In the genomic region with DNA sequence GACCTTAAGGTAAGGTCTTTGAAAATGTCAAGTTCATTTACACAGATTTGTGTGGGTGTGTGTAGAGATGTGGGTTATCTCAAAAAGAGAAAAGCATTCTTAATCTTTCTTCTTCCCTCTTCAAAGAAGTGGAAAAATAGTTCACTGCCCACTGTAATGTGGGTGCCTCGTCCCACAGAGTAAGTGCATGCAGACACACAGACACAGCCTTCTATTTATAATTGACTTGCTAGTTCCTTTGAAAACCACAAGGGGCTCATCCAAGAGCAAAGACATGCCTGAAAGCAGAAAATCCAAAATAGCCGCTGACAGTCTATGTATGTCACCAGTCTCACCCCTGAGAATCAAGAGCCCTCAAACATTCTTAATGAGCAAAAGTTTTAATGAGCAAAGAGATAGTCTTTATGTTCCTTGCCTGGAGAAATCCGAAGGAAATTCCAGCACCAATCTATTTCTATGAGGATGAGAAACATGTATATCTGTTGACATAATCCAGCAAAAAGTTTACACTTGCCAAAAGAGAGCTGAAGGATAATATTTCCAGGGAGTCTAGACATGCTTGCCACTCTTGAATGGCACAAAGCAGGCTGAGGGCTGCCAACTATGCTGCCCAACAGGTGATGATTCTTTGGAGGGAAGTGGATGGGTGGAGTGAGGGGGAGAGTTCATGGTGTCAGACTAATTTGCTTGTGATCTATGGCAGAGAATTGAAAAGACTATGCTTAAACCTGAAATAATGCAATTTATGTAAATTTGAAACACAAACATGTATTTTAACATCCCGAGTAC, we compare ENCODE assay signal across 9 cellular contexts.
A peak's percentile ranks its signal among the peaks of the same experiment; 100 is the strongest.
DNase-seq lines count a peak whose midpoint lies in the region; ATAC-seq and TF ChIP-seq lines count a peak whose summit lies in the region.
"Had no signal": no experiment of that assay in that cellular context is flagged by ENCODE, and none has a peak within 500 bp of the region (broad histone marks: within the 10 kb centered on the region; RNA-seq: fewer than 3 reads in every experiment).

No MANE protein-coding gene starts in this region.

- peaks cover 20% of the 10 kb centered on the region for H3K36me3 Mint-ChIP-seq in osteocyte (ENCODE audit: unreplicated experiment)
- peaks cover 18% of the 10 kb centered on the region for H3K36me3 Mint-ChIP-seq in MCF 10A (ENCODE audit: insufficient read depth, unreplicated experiment)

- no peak overlapping the region for H3K27ac ChIP-seq in DOHH2 (ENCODE audit: low read depth, low read length)
- H3K27ac ChIP-seq in coronary artery: no peak overlapping the region

- no peaks in the 10 kb centered on the region for H3K9me2 ChIP-seq in DOHH2 (replicated peaks; ENCODE audit: control insufficient read depth, low read length)

- no peaks in the 10 kb centered on the region for H4K20me1 ChIP-seq in DOHH2 (ENCODE audit: control insufficient read depth, insufficient read depth, low read depth, low read length)

- POLR2A ChIA-PET in MCF 10A (lab: Yijun Ruan, JAX): no interaction called here

- CTCF ChIA-PET in MCF 10A (lab: Yijun Ruan, JAX): interaction anchor here (0.9 to 4.8 kb wide), 3 partner anchors 229 to 258 kb away, joined by 3 to 44 read pairs (median 6); no protein-coding TSS in a partner anchor

- 0 out of 2 replicates have a peak, but pooled peaks cover 2% of the 10 kb centered on the region for H3K36me3 ChIP-seq in DOHH2 (ENCODE audit: control insufficient read depth, low read length)

- TF ChIP-seq CTCF in DOHH2 (IDR thresholded peaks at IDR 0.05; ENCODE audit: low read depth, low read length, poor library complexity, severe bottlenecking) (peak; percentile 19), coronary artery (IDR thresholded peaks at IDR 0.05) (peak; percentile 20), osteocyte (IDR thresholded peaks at IDR 0.05) (peak; percentile 44), MCF 10A (IDR thresholded peaks at IDR 0.05; ENCODE audit: unreplicated experiment) (no peak)

- H3K9me3 Mint-ChIP-seq in osteocyte (ENCODE audit: unreplicated experiment): no peaks in the 10 kb centered on the region
- H3K9me3 Mint-ChIP-seq in MCF 10A (ENCODE audit: unreplicated experiment): no peaks in the 10 kb centered on the region

- H3K4me3 Mint-ChIP-seq in osteocyte (ENCODE audit: unreplicated experiment) (no peak overlapping the region), MCF 10A (ENCODE audit: unreplicated experiment) (no peak overlapping the region)

- H3K27ac Mint-ChIP-seq in osteocyte (ENCODE audit: unreplicated experiment): no peak overlapping the region
- H3K27ac Mint-ChIP-seq in MCF 10A (ENCODE audit: low read depth, unreplicated experiment): no peak overlapping the region

- no peaks in the 10 kb centered on the region for H3K27me3 Mint-ChIP-seq in osteocyte (ENCODE audit: unreplicated experiment)
- H3K27me3 Mint-ChIP-seq in MCF 10A (ENCODE audit: insufficient read depth, unreplicated experiment): no peaks in the 10 kb centered on the region

- BruUV-seq in MCF 10A (replicated peaks; lab: Mats Ljungman, UMichigan): no TSS peak

- H3K4me2 ChIP-seq in DOHH2 (ENCODE audit: low read length): no peak overlapping the region

- ATAC-seq in GM18870 (IDR thresholded peaks at IDR 0.05; ENCODE audit: unreplicated experiment): no peak

- H3K4me3 ChIP-seq in DOHH2 (ENCODE audit: low read length) (no peak overlapping the region), coronary artery (no peak overlapping the region)

- peaks cover 11% of the 10 kb centered on the region for H3K4me1 ChIP-seq in DOHH2 (ENCODE audit: control insufficient read depth, low read length)

- no peaks in the 10 kb centered on the region for H3F3A ChIP-seq in DOHH2 (ENCODE audit: control insufficient read depth, insufficient read depth)

- H3K79me2 ChIP-seq in DOHH2 (ENCODE audit: control insufficient read depth, low read length): no peaks in the 10 kb centered on the region

- DNase-seq in NCI-H2029 (lab: John Stamatoyannopoulos, UW) (peak; percentile 20), coronary artery (ENCODE audit: low spot score) (no peak), osteocyte (ENCODE audit: extremely low spot score, unreplicated experiment) (no peak), hippocampal formation (lab: John Stamatoyannopoulos, UW) (no peak), MCF 10A (ENCODE audit: unreplicated experiment) (no peak)
- no peak for DNase-seq in NK-92 treated with Interleukin-12 subunit alpha and Interleukin-12 subunit beta, amount 100 ng/mL, for 24 hours (lab: John Stamatoyannopoulos, UW)
- DNase-seq: SHP77 had no signal

- H3K9me3 ChIP-seq in DOHH2 (ENCODE audit: control insufficient read depth, insufficient read depth, low read length): no peaks in the 10 kb centered on the region

- H3K4me1 Mint-ChIP-seq in osteocyte (ENCODE audit: unreplicated experiment) (peaks cover 46% of the 10 kb centered on the region), MCF 10A (ENCODE audit: insufficient read depth, unreplicated experiment) (peaks cover 30% of the 10 kb centered on the region)

- intact Hi-C loops in MCF 10A (cut with micrococcal nuclease): no loop called here

- H3K27me3 ChIP-seq in DOHH2 (ENCODE audit: control insufficient read depth, low read length): no peaks in the 10 kb centered on the region
